Comparison of ENCODE assay signal across 24 cellular contexts in the genomic region with DNA sequence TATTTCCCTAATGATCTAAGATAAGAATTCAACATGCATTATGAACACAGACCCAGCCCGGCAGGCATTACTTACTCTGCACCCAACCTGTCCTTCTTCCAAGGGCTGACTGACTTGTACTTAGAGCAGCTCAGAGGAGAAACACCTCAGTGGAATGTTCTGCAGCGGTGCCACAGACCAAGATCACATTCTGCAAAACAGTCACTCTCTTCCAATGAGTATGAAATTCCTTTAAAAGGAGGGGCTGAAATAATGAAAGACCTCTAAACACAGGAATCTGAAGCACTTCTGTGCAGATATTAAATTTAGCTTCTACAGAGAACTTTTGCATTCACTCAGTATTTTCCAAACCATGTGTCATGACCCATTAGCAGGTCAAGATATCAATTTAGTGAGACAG.
"Had no signal": no experiment of that assay in that cellular context is flagged by ENCODE, and none has a peak within 500 bp of the region (broad histone marks: within the 10 kb centered on the region; RNA-seq: fewer than 3 reads in every experiment).

No MANE protein-coding gene starts in this region.

- H3K9me3 Mint-ChIP-seq: dendritic cell treated with granulocyte-macrophage colony-stimulating factor and Interleukin-4, amounts not matched to agents 40 ng/mL and 50 ng/mL, for 4 days; endodermal cell; nephron progenitor cell; stimulated activated effector memory CD8-positive, alpha-beta T cell treated with anti-CD3 and anti-CD28 coated beads, Interleukin-12 subunit alpha, Interleukin-12 subunit beta, amount 100 ng/mL, for 72 hours had no signal

- H3K4me3 ChIP-seq: colonic mucosa, gastrocnemius medialis, prostate gland, stomach, thyroid gland had no signal

- H3K4me1 Mint-ChIP-seq: central memory CD8-positive, alpha-beta T cell; naive thymus-derived CD8-positive, alpha-beta T cell; nephron progenitor cell had no signal

- FAIRE-seq: kidney had no signal

- H3K27ac Mint-ChIP-seq: dendritic cell treated with granulocyte-macrophage colony-stimulating factor and Interleukin-4, amounts not matched to agents 40 ng/mL and 50 ng/mL, for 4 days; endodermal cell; naive thymus-derived CD8-positive, alpha-beta T cell; nephron progenitor cell; stimulated activated effector memory CD8-positive, alpha-beta T cell treated with anti-CD3 and anti-CD28 coated beads, Interleukin-12 subunit alpha, Interleukin-12 subunit beta, amount 100 ng/mL, for 72 hours had no signal

- H3K36me3 Mint-ChIP-seq: naive thymus-derived CD8-positive, alpha-beta T cell; stimulated activated effector memory CD8-positive, alpha-beta T cell treated with anti-CD3 and anti-CD28 coated beads, Interleukin-12 subunit alpha, Interleukin-12 subunit beta, amount 100 ng/mL, for 72 hours had no signal

- H3K4me3 Mint-ChIP-seq: central memory CD8-positive, alpha-beta T cell; dendritic cell treated with granulocyte-macrophage colony-stimulating factor and Interleukin-4, amounts not matched to agents 40 ng/mL and 50 ng/mL, for 4 days; endodermal cell; naive thymus-derived CD8-positive, alpha-beta T cell; nephron progenitor cell; stimulated activated effector memory CD8-positive, alpha-beta T cell treated with anti-CD3 and anti-CD28 coated beads, Interleukin-12 subunit alpha, Interleukin-12 subunit beta, amount 100 ng/mL, for 72 hours had no signal

- DNase-seq: colonic mucosa; effector CD8-positive, alpha-beta T cell; endodermal cell; foreskin fibroblast; gastrocnemius medialis; head of caudate nucleus; kidney; naive thymus-derived CD8-positive, alpha-beta T cell; nephron progenitor cell; nucleus accumbens; retina; stimulated activated CD4-positive, alpha-beta T cell treated with anti-CD3 and anti-CD28 coated beads, Interleukin-2, amount 100 ng/mL, for 24 hours; stimulated activated CD4-positive, alpha-beta T cell treated with anti-CD3 and anti-CD28 coated beads, Interleukin-4, amount 100 ng/mL, for 24 hours; stimulated activated naive CD4-positive, alpha-beta T cell treated with Interleukin-2 at 50 U/mL for 16 hours; stomach; thyroid gland; trophoblast cell had no signal

- H3K27me3 Mint-ChIP-seq: central memory CD8-positive, alpha-beta T cell; dendritic cell treated with granulocyte-macrophage colony-stimulating factor and Interleukin-4, amounts not matched to agents 40 ng/mL and 50 ng/mL, for 4 days had no signal

- ATAC-seq: esophagus mucosa; gastrocnemius medialis; left lobe of liver; naive thymus-derived CD8-positive, alpha-beta T cell; sciatic nerve; stimulated activated effector memory CD8-positive, alpha-beta T cell treated with anti-CD3 and anti-CD28 coated beads, Interleukin-12 subunit alpha, Interleukin-12 subunit beta, amount 100 ng/mL, for 72 hours had no signal
